9 cellular contexts compared by ENCODE assay signal in genomic region chr18:44759925-44760342, GRCh38.
DNase-seq lines count a peak whose midpoint lies in the region; ATAC-seq and TF ChIP-seq lines count a peak whose summit lies in the region.
"Had no signal": no experiment of that assay in that cellular context is flagged by ENCODE, and none has a peak within 500 bp of the region (broad histone marks: within the 10 kb centered on the region; RNA-seq: fewer than 3 reads in every experiment).

No MANE protein-coding gene starts in this region.

- peak overlapping the region in 3 of 4 donors; percentile 11 to 37 (median 21) for H3K27ac ChIP-seq in gastroesophageal sphincter
- no peak overlapping the region for H3K27ac ChIP-seq in left lung

- H3K9me3 ChIP-seq in gastroesophageal sphincter (no peaks in the 10 kb centered on the region), left lung (no peaks in the 10 kb centered on the region)

- TF ChIP-seq EP300 in gastroesophageal sphincter (IDR thresholded peaks at IDR 0.05) = no peak

- TF ChIP-seq CTCF in GM12864 (IDR thresholded peaks at IDR 0.05; ENCODE audit: low read depth, low read length, missing control alignments) = no peak
- no peak for TF ChIP-seq CTCF in gastroesophageal sphincter (IDR thresholded peaks at IDR 0.05)
- TF ChIP-seq CTCF in left lung (IDR thresholded peaks at IDR 0.05) = no peak

- no peak for TF ChIP-seq POLR2A in gastroesophageal sphincter (IDR thresholded peaks at IDR 0.05)

- peak; percentile 64 for DNase-seq in GM12864 (ENCODE audit: low read depth)
- DNase-seq in cortex of kidney (lab: John Stamatoyannopoulos, UW) = no peak
- DNase-seq in left lung = no peak
- DNase-seq in NCI-H2081 treated with DMSO at 0.1 percent for 48 hours (lab: John Stamatoyannopoulos, UW) = no peak
- DNase-seq in GF-D8 (lab: John Stamatoyannopoulos, UW) = no peak

- intact Hi-C loops in left lung (cut with DNase I) = no loop called here

- 89 to 100% methylated on average over 1 of the region's 1 CpG for WGBS in gastroesophageal sphincter (ENCODE audit: low coverage in 1 of 2), 2 donors

- no peak overlapping the region for H3K4me3 ChIP-seq in GM12864 (ENCODE audit: low read depth, low read length)
- H3K4me3 ChIP-seq in gastroesophageal sphincter = no peak overlapping the region
- no peak overlapping the region for H3K4me3 ChIP-seq in left lung

- H3K4me1 ChIP-seq in gastroesophageal sphincter (peaks cover 0 to 68% (median 10%) of the 10 kb centered on the region in 3 donors), left lung (peaks cover 0 to 7% of the 10 kb centered on the region in 2 donors)

- peak; percentile 50 for ATAC-seq in GM21381 (IDR thresholded peaks at IDR 0.05; ENCODE audit: unreplicated experiment)
- peak; percentile 28 for ATAC-seq in HG03469 (IDR thresholded peaks at IDR 0.05; ENCODE audit: unreplicated experiment)
- no peak for ATAC-seq in gastroesophageal sphincter
- ATAC-seq in left lung = no peak
- ATAC-seq: Panc1 had no signal

- H3K36me3 ChIP-seq in gastroesophageal sphincter (no peaks in the 10 kb centered on the region), left lung (no peaks in the 10 kb centered on the region)

- H3K27me3 ChIP-seq in gastroesophageal sphincter (no peaks in the 10 kb centered on the region), left lung (no peaks in the 10 kb centered on the region)

Comparison
In these comparisons a context has a peak if more than half of its experiments do, and no peak if none do; other contexts are left out.
1. ATAC-seq: peak in GM21381 (single experiment) and HG03469 (single experiment); none in gastroesophageal sphincter (single experiment) and left lung (single experiment).
2. H3K27ac ChIP-seq: peak in gastroesophageal sphincter (3 of 4); none in left lung (0 of 2).